Comparison of ENCODE assay signal across 20 cellular contexts in the genomic region with DNA sequence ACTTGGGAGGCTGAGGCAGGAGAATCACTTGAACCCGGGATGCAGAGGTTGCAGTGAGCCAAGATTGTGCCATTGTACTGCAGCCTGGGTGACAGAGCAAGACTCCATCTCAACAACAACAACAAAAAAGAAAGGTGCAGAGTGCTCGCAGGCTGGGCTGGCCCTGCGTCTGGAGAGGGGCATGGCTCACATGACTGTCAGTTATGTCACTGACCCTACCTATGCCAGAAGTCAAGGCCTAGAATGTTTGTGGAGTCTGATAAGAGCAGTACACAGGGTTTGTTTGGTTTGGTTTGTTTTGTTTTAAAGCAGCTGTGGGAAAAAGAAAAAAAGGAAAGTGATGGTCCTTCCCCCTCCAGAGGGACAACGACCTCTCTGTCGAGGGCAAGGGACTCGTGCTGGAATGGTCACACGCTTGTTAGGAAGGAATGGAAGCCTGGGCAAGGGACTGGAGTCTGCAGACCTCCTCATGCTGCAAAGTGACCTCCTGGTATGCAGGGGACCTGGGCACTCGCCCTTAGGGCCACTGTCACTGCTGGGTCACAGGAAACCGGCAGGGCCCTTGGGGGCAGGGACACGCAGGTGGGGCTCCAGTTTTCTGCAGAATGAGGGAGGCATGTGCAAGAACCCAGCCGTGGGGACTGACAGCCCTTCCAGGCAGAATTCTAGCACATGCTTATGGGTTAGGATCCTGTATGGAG. TPM values are rescaled to one million over a fixed set of nuclear protein-coding genes. Genes with fewer than 3 reads are reported as not detected.
DNase-seq lines count a peak whose midpoint lies in the region; ATAC-seq, FAIRE-seq and TF ChIP-seq lines count a peak whose summit lies in the region.
"Had no signal": no experiment of that assay in that cellular context is flagged by ENCODE, and none has a peak within 500 bp of the region (broad histone marks: within the 10 kb centered on the region; RNA-seq: fewer than 3 reads in every experiment).

No MANE protein-coding gene starts in this region.

- H3K4me2 ChIP-seq in HepG2 (ENCODE audit: low read depth, low read length): peak overlapping the region; percentile 74

- intact Hi-C loops in CD14-positive monocyte (cut with micrococcal nuclease) (no loop called here), HepG2 (cut with micrococcal nuclease; ENCODE audit: unreplicated experiment) (loop anchor here (1.0 to 2.0 kb wide), 2 partner anchors 10 to 14 kb away; partner anchors contain the start of gene OSGIN1), pancreas (cut with DNase I) (no loop called here), posterior cingulate gyrus (cut with DNase I) (no loop called here)

- H3K27ac ChIP-seq in HepG2 (ENCODE audit: extremely low read length, insufficient read depth, low read length) (peak overlapping the region; percentile 43), pancreas (no peak overlapping the region)

- TF ChIP-seq POLR2A in HepG2 (IDR thresholded peaks at IDR 0.05; ENCODE audit: insufficient read depth in 1 of 2, low read depth in 2 of 2, low read length in 2 of 2): no peak

- WGBS in HepG2 (ENCODE audit: low lambda C conversion rate): 1% methylated on average over 11 of the region's 11 CpGs
- 25 to 35% methylated on average over 11 of the region's 11 CpGs for WGBS in pancreas, 2 donors

- POLR2A ChIA-PET in WTC11 (lab: Charles Lee) (no interaction called here), HepG2 (lab: Yijun Ruan, JAX) (interaction anchor here (0.7 to 4.3 kb wide), 6 partner anchors 8 to 135 kb away, joined by 3 to 58 read pairs (median 4); partner anchors contain the start of genes HSBP1 and OSGIN1)

- H3K9me3 Mint-ChIP-seq in CD14-positive monocyte: peaks cover 0 to 11% (median 2%) of the 10 kb centered on the region in 7 donors
- H3K9me3 Mint-ChIP-seq in WTC11: no peaks in the 10 kb centered on the region
- H3K9me3 Mint-ChIP-seq: CD4-positive, alpha-beta T cell had no signal

- H3K36me3 Mint-ChIP-seq in CD14-positive monocyte: peaks cover 4% of the 10 kb centered on the region in 2 donors
- no peaks in the 10 kb centered on the region for H3K36me3 Mint-ChIP-seq in WTC11

- in situ Hi-C loops in HepG2 (cut with HindIII; ENCODE audit: extremely low pct_ligation_motif_present, low pct_unique_long_range_greater_than_20kb): no loop called here

- H3K27me3 ChIP-seq in HepG2 (ENCODE audit: control insufficient read depth in 1 of 2, insufficient read depth in 2 of 2, low read length in 2 of 2) (peaks cover 4 to 21% of the 10 kb centered on the region in 2 experiments; a peak in 2 of 5 replicates), pancreas (no peaks in the 10 kb centered on the region)
- H3K27me3 ChIP-seq: BE2C had no signal

- H3K36me3 ChIP-seq in HepG2 (replicated peaks in 1 of 2; ENCODE audit: control insufficient read depth in 1 of 2, insufficient read depth in 2 of 2, low read length in 2 of 2): no peaks in the 10 kb centered on the region
- no peaks in the 10 kb centered on the region for H3K36me3 ChIP-seq in pancreas
- H3K36me3 ChIP-seq: BE2C had no signal

- peaks cover 13% of the 10 kb centered on the region for H3K4me1 Mint-ChIP-seq in CD14-positive monocyte
- peaks cover 7% of the 10 kb centered on the region; the same call in 1 of the 2 replicates for H3K4me1 Mint-ChIP-seq in WTC11

- no peak for TF ChIP-seq RAD21 in HepG2 (CRISPR knock-in tag; IDR thresholded peaks at IDR 0.05)

- H3K27ac Mint-ChIP-seq in CD14-positive monocyte (no peak overlapping the region), WTC11 (no peak overlapping the region; the same call in 1 of the 2 replicates)
- H3K27ac Mint-ChIP-seq: CD4-positive, alpha-beta T cell had no signal

- DNase-seq in CD14-positive monocyte (ENCODE audit: low spot score) (peak; percentile 40), WTC11 (ENCODE audit: low spot score) (no peak), HepG2 (ENCODE audit: low spot score) (peak; percentile 98), pancreas (peak in 1 of 6 donors; percentile 40), posterior cingulate gyrus (no peak), NCI-H1105 (lab: John Stamatoyannopoulos, UW) (no peak), Ammon's horn (ENCODE audit: low spot score) (no peak)
- DNase-seq: BE2C; CD4-positive, alpha-beta T cell; Karpas-422; NCI-H1048; NCI-H1436 treated with DMSO at 0.1 percent for 48 hours; NCI-H2029; NCI-H526 had no signal

- TSS peak; percentile 46 for BruUV-seq in HepG2 (replicated peaks; lab: Mats Ljungman, UMichigan)

- H4K20me1 ChIP-seq in HepG2 (ENCODE audit: insufficient read depth, low read length): no peaks in the 10 kb centered on the region

- H3K4me1 ChIP-seq in HepG2 (ENCODE audit: insufficient read depth, low read length) (peaks cover 100% of the 10 kb centered on the region), pancreas (peaks cover 0 to 8% (median 0%) of the 10 kb centered on the region in 3 donors)
- H3K4me1 ChIP-seq: BE2C had no signal

- H3K4me3 Mint-ChIP-seq in CD14-positive monocyte (no peak overlapping the region), WTC11 (no peak overlapping the region)
- H3K4me3 Mint-ChIP-seq: CD4-positive, alpha-beta T cell had no signal

- FAIRE-seq in HepG2 (lab: Jason Lieb, UNC) (peak; percentile 97), pancreas (lab: Jason Lieb, UNC) (no peak)
- FAIRE-seq: GM12891, GM18507, H1 had no signal

- CTCF ChIA-PET in WTC11 (lab: Charles Lee) (interaction anchor here (1.7 kb wide), 1 partner anchor 14 kb away, joined by 12 read pairs; no protein-coding TSS in a partner anchor), HepG2 (lab: Yijun Ruan, JAX; ENCODE audit: low intra/inter-chr PET ratio, low total read pairs) (no interaction called here)

- no peaks in the 10 kb centered on the region for H3K9me3 ChIP-seq in HepG2 (ENCODE audit: low read length)
- H3K9me3 ChIP-seq in pancreas: no peaks in the 10 kb centered on the region
- H3K9me3 ChIP-seq: BE2C had no signal

- H3K27me3 Mint-ChIP-seq in CD14-positive monocyte (ENCODE audit: low read depth in 3 of 3): peaks cover 0 to 5% (median 5%) of the 10 kb centered on the region in 3 donors
- no peaks in the 10 kb centered on the region; the same call in 1 of the 2 replicates for H3K27me3 Mint-ChIP-seq in WTC11 (ENCODE audit: low read depth)
- H3K27me3 Mint-ChIP-seq: CD4-positive, alpha-beta T cell had no signal

- H3K9ac ChIP-seq in HepG2 (ENCODE audit: insufficient read depth, low read depth, low read length): peak overlapping the region; percentile 9; the same call in 1 of the 2 replicates

- H2AFZ ChIP-seq in HepG2 (ENCODE audit: low read length): no peak overlapping the region

- ATAC-seq in WTC11 (no peak), HepG2 (peak; percentile 76), pancreas (peak in 3 of 4 donors; percentile 55 to 87 (median 56)), GM21529 (IDR thresholded peaks at IDR 0.05; ENCODE audit: unreplicated experiment) (no peak)
- ATAC-seq: Panc1 had no signal

- H3K79me2 ChIP-seq in HepG2 (ENCODE audit: insufficient read depth, low read length): no peaks in the 10 kb centered on the region

- H3K4me3 ChIP-seq in HepG2 (replicated peaks in 1 of 3; ENCODE audit: insufficient read depth in 1 of 3, low read depth in 2 of 3, low read length in 3 of 3) (peak overlapping the region; percentile 9 to 57 (median 11); a peak in 5 of 6 replicates), pancreas (no peak overlapping the region)

- TF ChIP-seq EP300 in HepG2 (IDR thresholded peaks at IDR 0.05; ENCODE audit: low read depth in 2 of 2, low read length in 2 of 2): peak; percentile 74 to 99; a peak in 3 of 4 replicates
- peak; percentile 97 for TF ChIP-seq EP300 in HepG2 (CRISPR knock-in tag; IDR thresholded peaks at IDR 0.05; ENCODE audit: borderline replicate concordance)

- TF ChIP-seq CTCF in CD14-positive monocyte (IDR thresholded peaks at IDR 0.05) (no peak), WTC11 (IDR thresholded peaks at IDR 0.05) (no peak), HepG2 (CRISPR knock-in tag; IDR thresholded peaks at IDR 0.05) (peak; percentile 26; the same call in 1 of the 2 replicates), pancreas (IDR thresholded peaks at IDR 0.05) (no peak)

RNA-seq across cellular contexts. Expression of gene OSGIN1, which starts 10.1 kb away (rescaled TPM):
- 1 to 10 TPM; 1.8 to 4.0 TPM for polyA plus RNA-seq in CD14-positive monocyte
- total RNA-seq in WTC11 (2021): 0.73 to 1.7 TPM (median 1.1 TPM) in 3 replicates
- total RNA-seq in HepG2 (2016; rRNA removed; fragmentation: Illumina TruSeq; extraction: Trizol): 18.1 and 27.1 TPM in 2 replicates
- total RNA-seq in HepG2 (2016; cell fraction: cytosol; rRNA removed; fragmentation: Illumina TruSeq; extraction: Trizol; ENCODE audit: low read depth): 11.4 and 11.5 TPM in 2 replicates
- 18.2 and 24.7 TPM in 2 replicates for total RNA-seq in HepG2 (2016; cell fraction: insoluble cytoplasmic fraction; rRNA removed; fragmentation: Illumina TruSeq; extraction: Trizol)
- total RNA-seq in HepG2 (2016; cell fraction: membrane; rRNA removed; fragmentation: Illumina TruSeq; extraction: Trizol): 21.9 and 22.1 TPM in 2 replicates
- total RNA-seq in HepG2 (2016; cell fraction: nucleus; rRNA removed; fragmentation: Illumina TruSeq; extraction: Trizol): 32.7 and 36.4 TPM in 2 replicates
- 20.5 and 26.5 TPM in 2 replicates for polyA plus RNA-seq in HepG2 (2011; rRNA removed)
- 14.6 and 23.2 TPM in 2 replicates for polyA plus RNA-seq in HepG2 (2011; cell fraction: cytosol; rRNA removed)
- polyA plus RNA-seq in HepG2 (2011; cell fraction: nucleus; rRNA removed): 50.0 and 59.1 TPM in 2 replicates
- polyA plus RNA-seq in HepG2 (2012): 20.8 and 24.1 TPM in 2 replicates
- polyA plus RNA-seq in HepG2 (2016; cell fraction: cytosol; fragmentation: Illumina TruSeq; extraction: Trizol; ENCODE audit: low read depth): 5.0 and 5.2 TPM in 2 replicates
- 24.2 and 30.6 TPM in 2 replicates for polyA plus RNA-seq in HepG2 (2016; cell fraction: insoluble cytoplasmic fraction; fragmentation: Illumina TruSeq; extraction: Trizol; ENCODE audit: low read depth)
- polyA plus RNA-seq in HepG2 (2016; cell fraction: membrane; fragmentation: Illumina TruSeq; extraction: Trizol; ENCODE audit: low read depth): 6.9 and 8.0 TPM in 2 replicates
- 47.7 and 49.4 TPM in 2 replicates for polyA plus RNA-seq in HepG2 (2016; cell fraction: nucleus; fragmentation: Illumina TruSeq; extraction: Trizol; ENCODE audit: insufficient read depth, low read depth)
- polyA minus RNA-seq in HepG2 (2011; rRNA and poly(A)+ RNA removed; ENCODE audit: low replicate concordance): 5.0 and 29.3 TPM in 2 replicates
- 11.4 and 16.2 TPM in 2 replicates for polyA minus RNA-seq in HepG2 (2011; cell fraction: cytosol; rRNA and poly(A)+ RNA removed)
- polyA minus RNA-seq in HepG2 (2011; cell fraction: nucleus; rRNA and poly(A)+ RNA removed): 49.3 and 51.1 TPM in 2 replicates
- 1 to 10 TPM; 3.6 to 4.5 (median 3.8) TPM for total RNA-seq in pancreas
- 10 to 100 TPM; 14.3 to 15.9 TPM for polyA plus RNA-seq in pancreas

RNA-seq across cellular contexts. Expression of gene NECAB2, which starts 25.1 kb away (rescaled TPM):
- polyA plus RNA-seq in CD14-positive monocyte: 1 to 10 TPM in 1 of 2 donors, under 1 TPM in 1; 0.33 to 1.4 TPM
- total RNA-seq in WTC11 (2021): 2.9 to 4.9 TPM (median 4.4 TPM) in 3 replicates
- 0.49 TPM in 1 of 2 replicates, not detected in the other for total RNA-seq in HepG2 (2016; rRNA removed; fragmentation: Illumina TruSeq; extraction: Trizol)
- not detected in 2 replicates for total RNA-seq in HepG2 (2016; cell fraction: cytosol; rRNA removed; fragmentation: Illumina TruSeq; extraction: Trizol; ENCODE audit: low read depth)
- not detected in 2 replicates for total RNA-seq in HepG2 (2016; cell fraction: insoluble cytoplasmic fraction; rRNA removed; fragmentation: Illumina TruSeq; extraction: Trizol)
- total RNA-seq in HepG2 (2016; cell fraction: membrane; rRNA removed; fragmentation: Illumina TruSeq; extraction: Trizol): not detected in 2 replicates
- not detected in 2 replicates for total RNA-seq in HepG2 (2016; cell fraction: nucleus; rRNA removed; fragmentation: Illumina TruSeq; extraction: Trizol)
- polyA plus RNA-seq in HepG2 (2011; rRNA removed): 0.21 TPM in 1 of 2 replicates, not detected in the other
- 0.05 TPM in 1 of 2 replicates, not detected in the other for polyA plus RNA-seq in HepG2 (2011; cell fraction: cytosol; rRNA removed)
- 0.77 and 1.2 TPM in 2 replicates for polyA plus RNA-seq in HepG2 (2011; cell fraction: nucleus; rRNA removed)
- not detected in 2 replicates for polyA plus RNA-seq in HepG2 (2012)
- polyA plus RNA-seq in HepG2 (2016; cell fraction: cytosol; fragmentation: Illumina TruSeq; extraction: Trizol; ENCODE audit: low read depth): not detected in 2 replicates
- not detected in 2 replicates for polyA plus RNA-seq in HepG2 (2016; cell fraction: insoluble cytoplasmic fraction; fragmentation: Illumina TruSeq; extraction: Trizol; ENCODE audit: low read depth)
- polyA plus RNA-seq in HepG2 (2016; cell fraction: membrane; fragmentation: Illumina TruSeq; extraction: Trizol; ENCODE audit: low read depth): not detected in 2 replicates
- not detected in 2 replicates for polyA plus RNA-seq in HepG2 (2016; cell fraction: nucleus; fragmentation: Illumina TruSeq; extraction: Trizol; ENCODE audit: insufficient read depth, low read depth)
- 0.21 TPM in 1 of 2 replicates, not detected in the other for polyA minus RNA-seq in HepG2 (2011; rRNA and poly(A)+ RNA removed; ENCODE audit: low replicate concordance)
- not detected in 2 replicates for polyA minus RNA-seq in HepG2 (2011; cell fraction: cytosol; rRNA and poly(A)+ RNA removed)
- polyA minus RNA-seq in HepG2 (2011; cell fraction: nucleus; rRNA and poly(A)+ RNA removed): 0.62 TPM in 1 of 2 replicates, not detected in the other
- 1 to 10 TPM in 2 of 6 donors, under 1 TPM in 4; 0.37 to 1.7 (median 0.81) TPM for total RNA-seq in pancreas
- polyA plus RNA-seq in pancreas: 10 to 100 TPM in 1 of 2 donors, 1 to 10 TPM in 1; 6.3 to 23.8 TPM
- total RNA-seq: CD4-positive, alpha-beta T cell; SK-MEL-5 had no signal

RNA-seq across cellular contexts. Expression of gene MLYCD, which starts 44.0 kb away (rescaled TPM):
- 1 to 10 TPM; 1.2 to 1.3 TPM for polyA plus RNA-seq in CD14-positive monocyte
- total RNA-seq in WTC11 (2021): 5.9 to 6.3 TPM (median 6.1 TPM) in 3 replicates
- total RNA-seq in HepG2 (2016; rRNA removed; fragmentation: Illumina TruSeq; extraction: Trizol): 2.8 and 4.0 TPM in 2 replicates
- total RNA-seq in HepG2 (2016; cell fraction: cytosol; rRNA removed; fragmentation: Illumina TruSeq; extraction: Trizol; ENCODE audit: low read depth): 0.79 and 0.91 TPM in 2 replicates
- 2.6 and 3.4 TPM in 2 replicates for total RNA-seq in HepG2 (2016; cell fraction: insoluble cytoplasmic fraction; rRNA removed; fragmentation: Illumina TruSeq; extraction: Trizol)
- total RNA-seq in HepG2 (2016; cell fraction: membrane; rRNA removed; fragmentation: Illumina TruSeq; extraction: Trizol): 1.7 and 1.9 TPM in 2 replicates
- total RNA-seq in HepG2 (2016; cell fraction: nucleus; rRNA removed; fragmentation: Illumina TruSeq; extraction: Trizol): 3.8 and 4.8 TPM in 2 replicates
- polyA plus RNA-seq in HepG2 (2011; rRNA removed): 1.8 and 2.0 TPM in 2 replicates
- polyA plus RNA-seq in HepG2 (2011; cell fraction: cytosol; rRNA removed): 1.4 and 1.5 TPM in 2 replicates
- 5.0 and 5.9 TPM in 2 replicates for polyA plus RNA-seq in HepG2 (2011; cell fraction: nucleus; rRNA removed)
- 1.5 and 2.0 TPM in 2 replicates for polyA plus RNA-seq in HepG2 (2012)
- 0.28 and 0.36 TPM in 2 replicates for polyA plus RNA-seq in HepG2 (2016; cell fraction: cytosol; fragmentation: Illumina TruSeq; extraction: Trizol; ENCODE audit: low read depth)
- polyA plus RNA-seq in HepG2 (2016; cell fraction: insoluble cytoplasmic fraction; fragmentation: Illumina TruSeq; extraction: Trizol; ENCODE audit: low read depth): 3.1 and 3.6 TPM in 2 replicates
- 0.69 and 0.76 TPM in 2 replicates for polyA plus RNA-seq in HepG2 (2016; cell fraction: membrane; fragmentation: Illumina TruSeq; extraction: Trizol; ENCODE audit: low read depth)
- polyA plus RNA-seq in HepG2 (2016; cell fraction: nucleus; fragmentation: Illumina TruSeq; extraction: Trizol; ENCODE audit: insufficient read depth, low read depth): 4.2 and 4.4 TPM in 2 replicates
- polyA minus RNA-seq in HepG2 (2011; rRNA and poly(A)+ RNA removed; ENCODE audit: low replicate concordance): 1.8 and 5.1 TPM in 2 replicates
- polyA minus RNA-seq in HepG2 (2011; cell fraction: cytosol; rRNA and poly(A)+ RNA removed): 0.79 and 1.4 TPM in 2 replicates
- 8.5 and 8.8 TPM in 2 replicates for polyA minus RNA-seq in HepG2 (2011; cell fraction: nucleus; rRNA and poly(A)+ RNA removed)
- 10 to 100 TPM in 2 of 6 donors, 1 to 10 TPM in 4; 4.3 to 11.2 (median 9.1) TPM for total RNA-seq in pancreas
- polyA plus RNA-seq in pancreas: 1 to 10 TPM; 5.4 to 8.7 TPM

Comparison
In these comparisons a context has a peak if more than half of its experiments do, and no peak if none do; other contexts are left out.
1. DNase-seq: peak in CD14-positive monocyte (single experiment) and HepG2 (single experiment); none in WTC11 (single experiment), posterior cingulate gyrus (0 of 10), NCI-H1105 (single experiment) and Ammon's horn (single experiment).
2. ATAC-seq: peak in HepG2 (single experiment) and pancreas (3 of 4); none in WTC11 (single experiment) and GM21529 (single experiment).
3. H3K4me3 ChIP-seq: peak in HepG2 (3 of 3); none in pancreas (0 of 4).